Comparison of ENCODE assay signal across 34 cellular contexts in the genomic region with DNA sequence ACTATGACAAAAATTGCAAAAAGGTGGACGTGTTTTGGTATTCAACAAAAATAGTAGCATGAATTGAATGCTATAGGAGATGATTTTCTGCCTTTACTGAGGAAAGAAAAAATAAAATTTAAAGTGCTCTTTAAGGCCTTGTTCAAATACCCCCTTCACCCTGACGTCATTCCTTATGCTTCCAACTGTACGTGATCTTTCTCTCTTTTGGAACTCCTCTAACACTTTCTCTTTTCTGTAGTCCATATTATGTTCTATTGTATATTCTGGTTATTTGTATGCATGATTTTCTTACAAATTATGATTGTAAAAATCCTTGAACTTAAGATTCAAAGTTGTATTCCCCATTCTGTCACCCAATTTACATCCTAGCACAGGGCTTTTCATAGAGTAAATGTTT.
"Had no signal": no experiment of that assay in that cellular context is flagged by ENCODE, and none has a peak within 500 bp of the region (broad histone marks: within the 10 kb centered on the region; RNA-seq: fewer than 3 reads in every experiment).

No MANE protein-coding gene starts in this region.

- H3K9me3 ChIP-seq: adrenal gland, ascending aorta, body of pancreas, breast epithelium had no signal

- FAIRE-seq: astrocyte, bronchial epithelial cell had no signal

- DNase-seq: activated effector memory CD4-positive, alpha-beta T cell treated with anti-CD3 and anti-CD28 coated beads, Interleukin-2, amount 50 U/mL, for 16 hours; activated effector memory CD4-positive, alpha-beta T cell treated with Interleukin-2 at 50 U/mL for 16 hours; activated gamma-delta T cell; activated gamma-delta T cell treated with Interleukin-2 at 50 U/mL for 16 hours; activated naive CD4-positive, alpha-beta T cell; activated naive CD4-positive, alpha-beta T cell treated with anti-CD3 and anti-CD28 coated beads for 36 hours; activated naive CD4-positive, alpha-beta T cell treated with anti-CD3 and anti-CD28 coated beads, Interleukin-2, amount 10 ng/mL, durations not matched to agents 7 days and 5 days; activated naive CD4-positive, alpha-beta T cell treated with anti-CD3 and anti-CD28 coated beads, Interleukin-2, amount 50 U/mL, for 16 hours; activated naive CD4-positive, alpha-beta T cell treated with Interleukin-2 at 50 U/mL for 16 hours; activated naive CD8-positive, alpha-beta T cell treated with anti-CD3 and anti-CD28 coated beads for 36 hours; activated naive CD8-positive, alpha-beta T cell treated with anti-CD3 and anti-CD28 coated beads, Interleukin-2, amount 10 ng/mL, durations not matched to agents 7 days and 5 days; activated naive CD8-positive, alpha-beta T cell treated with anti-CD3 and anti-CD28 coated beads, Interleukin-2, amount 50 U/mL, for 24 hours; activated T-cell treated with anti-CD3 and anti-CD28 coated beads, Interleukin-2, amount 50 U/mL, for 1 hour; activated T-cell treated with anti-CD3 and anti-CD28 coated beads, Interleukin-2, amount 50 U/mL, for 24 hours; activated T-cell treated with anti-CD3 and anti-CD28 coated beads, Interleukin-2, amount 50 U/mL, for 4 hours; activated T-cell treated with anti-CD3 and anti-CD28 coated beads, Interleukin-2, amount 50 U/mL, for 48 hours; activated T-cell treated with anti-CD3 and anti-CD28 coated beads, Interleukin-2, amount 50 U/mL, for 72 hours; adrenal gland; amniotic stem cell; amygdala; anterior cingulate cortex; aorta; body of pancreas; brain microvascular endothelial cell; caudate nucleus; central memory CD4-positive, alpha-beta T cell; cerebellar nuclear complex had no signal

- H3K4me1 ChIP-seq: adrenal gland, ascending aorta, body of pancreas, breast epithelium had no signal

- H3K36me3 ChIP-seq: adrenal gland, ascending aorta, brain microvascular endothelial cell, breast epithelium, cardiac muscle cell had no signal

- H3K27me3 ChIP-seq: adrenal gland, ascending aorta, body of pancreas, brain microvascular endothelial cell, breast epithelium, cardiac muscle cell had no signal

- H3K27ac ChIP-seq: adrenal gland, ascending aorta, body of pancreas, brain microvascular endothelial cell, breast epithelium, cardiac muscle cell had no signal

- H3K4me3 ChIP-seq: adrenal gland, ascending aorta, body of pancreas, breast epithelium, cardiac muscle cell had no signal

- ATAC-seq: activated naive CD4-positive, alpha-beta T cell treated with anti-CD3 and anti-CD28 coated beads, Interleukin-2, amount 50 U/mL, for 72 hours; activated naive CD8-positive, alpha-beta T cell treated with anti-CD3 and anti-CD28 coated beads, Interleukin-2, amount 50 U/mL, for 24 hours; activated T-cell treated with anti-CD3 and anti-CD28 coated beads, Interleukin-2, amount 50 U/mL, for 4 hours; activated T-cell treated with anti-CD3 and anti-CD28 coated beads, Interleukin-2, amount 50 U/mL, for 72 hours; activated T-helper 17 cell treated with anti-CD3 and anti-CD28 coated beads, Interleukin-2, amount 50 U/mL, for 72 hours; body of pancreas had no signal
